ENCODE assay signal across 1 cellular context in genomic region chr9:108885643-108886348, GRCh38.
TF ChIP-seq lines count a peak whose summit lies in the region.

No MANE protein-coding gene starts in this region.

TF ChIP-seq in HepG2, 621 proteins besides CTCF, POLR2A, EP300 and RAD21 (continued from another document and continues in another):
- TF ChIP-seq ZBTB26 (CRISPR knock-in tag; IDR thresholded peaks at IDR 0.05; ENCODE audit: borderline replicate concordance) (peak; percentile 75; the same call in 1 of the 2 replicates), MAFK (conservative IDR thresholded peaks at IDR 0.05 in 1 of 2, IDR thresholded peaks at IDR 0.05 in 1 of 2; ENCODE audit: low read length in 2 of 2) (no peak), CENPT (CRISPR knock-in tag; IDR thresholded peaks at IDR 0.05; ENCODE audit: low read depth) (no peak), ZNF337 (CRISPR knock-in tag; IDR thresholded peaks at IDR 0.05; ENCODE audit: borderline replicate concordance, low read depth) (no peak), EED (CRISPR knock-in tag; IDR thresholded peaks at IDR 0.05) (no peak), RBM22 (optimal IDR thresholded peaks at IDR 0.05; ENCODE audit: low read length) (no peak), ZMAT5 (CRISPR knock-in tag; IDR thresholded peaks at IDR 0.05; ENCODE audit: borderline replicate concordance, low read depth) (no peak), HOXA3 (CRISPR knock-in tag; IDR thresholded peaks at IDR 0.05) (peak; percentile 88), KLF11 (CRISPR knock-in tag; IDR thresholded peaks at IDR 0.05) (peak; percentile 83; the same call in 1 of the 2 replicates), ZNF205 (CRISPR knock-in tag; IDR thresholded peaks at IDR 0.05) (peak; percentile 95), ZNF230 (CRISPR knock-in tag; IDR thresholded peaks at IDR 0.05) (no peak; the same call in 1 of the 2 replicates), GMEB2 (CRISPR knock-in tag; IDR thresholded peaks at IDR 0.05; ENCODE audit: low read depth) (peak; percentile 31; the same call in 1 of the 2 replicates), NFIC (IDR thresholded peaks at IDR 0.05; ENCODE audit: low read length) (peak; percentile 100), ZNF816 (CRISPR knock-in tag; IDR thresholded peaks at IDR 0.05; ENCODE audit: borderline replicate concordance) (0 out of 2 replicates have a peak, but pooled peaks have one; percentile 37), MYC (CRISPR knock-in tag; IDR thresholded peaks at IDR 0.05; ENCODE audit: borderline replicate concordance) (peak; percentile 72), CREM (IDR thresholded peaks at IDR 0.05) (peak; percentile 97), CREM (CRISPR knock-in tag; IDR thresholded peaks at IDR 0.05) (no peak), ETV6 (CRISPR knock-in tag; conservative IDR thresholded peaks at IDR 0.05) (peak; percentile 50; the same call in 1 of the 2 replicates), MEF2D (CRISPR knock-in tag; IDR thresholded peaks at IDR 0.05) (peak; percentile 97), YEATS2 (CRISPR knock-in tag; IDR thresholded peaks at IDR 0.05; ENCODE audit: borderline replicate concordance) (peak; percentile 79; the same call in 1 of the 2 replicates), ZNF737 (CRISPR knock-in tag; IDR thresholded peaks at IDR 0.05; ENCODE audit: borderline replicate concordance) (no peak), ZSCAN9 (CRISPR knock-in tag; IDR thresholded peaks at IDR 0.05; ENCODE audit: borderline replicate concordance) (peak; percentile 84; the same call in 1 of the 2 replicates), BRF2 (CRISPR knock-in tag; IDR thresholded peaks at IDR 0.05) (peak; percentile 89; the same call in 1 of the 2 replicates), AGO2 (optimal IDR thresholded peaks at IDR 0.05; ENCODE audit: low read depth, low read length) (no peak), GLI4 (CRISPR knock-in tag; IDR thresholded peaks at IDR 0.05; ENCODE audit: borderline replicate concordance) (0 out of 2 replicates have a peak, but pooled peaks have one; percentile 52), ZKSCAN1 (IDR thresholded peaks at IDR 0.05; ENCODE audit: low read length) (peak; percentile 32; the same call in 1 of the 2 replicates), HDAC1 (CRISPR knock-in tag; IDR thresholded peaks at IDR 0.05) (peak; percentile 93), ZNF331 (CRISPR knock-in tag; IDR thresholded peaks at IDR 0.05) (peak; percentile 92), PLSCR1 (CRISPR knock-in tag; IDR thresholded peaks at IDR 0.05; ENCODE audit: borderline replicate concordance) (no peak), GMEB1 (CRISPR knock-in tag; IDR thresholded peaks at IDR 0.05; ENCODE audit: borderline replicate concordance) (peak; percentile 54; the same call in 1 of the 2 replicates), RARG (CRISPR knock-in tag; IDR thresholded peaks at IDR 0.05; ENCODE audit: low read depth) (0 out of 2 replicates have a peak, but pooled peaks have one; percentile 84), EEA1 (CRISPR knock-in tag; IDR thresholded peaks at IDR 0.05; ENCODE audit: borderline replicate concordance) (no peak), TFDP2 (CRISPR knock-in tag; IDR thresholded peaks at IDR 0.05) (peak; percentile 68), NR2C2 (CRISPR knock-in tag; IDR thresholded peaks at IDR 0.05; ENCODE audit: borderline replicate concordance) (peak; percentile 65; the same call in 1 of the 2 replicates), TAF1 (CRISPR knock-in tag; IDR thresholded peaks at IDR 0.05) (peak; percentile 82), ATF7 (IDR thresholded peaks at IDR 0.05) (peak; percentile 79), ATF7 (CRISPR knock-in tag; IDR thresholded peaks at IDR 0.05) (peak; percentile 83), ZNF646 (CRISPR knock-in tag; IDR thresholded peaks at IDR 0.05) (no peak), PAXIP1 (CRISPR knock-in tag; conservative IDR thresholded peaks at IDR 0.05) (peak; percentile 99), NR2F2 (IDR thresholded peaks at IDR 0.05; ENCODE audit: borderline replicate concordance, low read depth) (peak; percentile 99)
